18 cellular contexts compared by ENCODE assay signal in genomic region chr3:152419748-152420147, GRCh38.
DNase-seq lines count a peak whose midpoint lies in the region; ATAC-seq and TF ChIP-seq lines count a peak whose summit lies in the region.
"Had no signal": no experiment of that assay in that cellular context is flagged by ENCODE, and none has a peak within 500 bp of the region (broad histone marks: within the 10 kb centered on the region; RNA-seq: fewer than 3 reads in every experiment).

No MANE protein-coding gene starts in this region.

- H3K4me1 ChIP-seq in CD8-positive, alpha-beta T cell (ENCODE audit: insufficient read depth, low read length): peaks cover 24% of the 10 kb centered on the region
- no peaks in the 10 kb centered on the region for H3K4me1 ChIP-seq in upper lobe of right lung
- H3K4me1 ChIP-seq: BE2C, colonic mucosa, neural progenitor cell, prostate gland had no signal

- no peaks in the 10 kb centered on the region for H3K9me3 ChIP-seq in CD8-positive, alpha-beta T cell (ENCODE audit: low read length)
- H3K9me3 ChIP-seq in upper lobe of right lung: no peaks in the 10 kb centered on the region
- H3K9me3 ChIP-seq: BE2C, colonic mucosa, prostate gland had no signal

- peaks cover 52% of the 10 kb centered on the region for H3K4me1 Mint-ChIP-seq in activated CD4-positive, alpha-beta T cell treated with anti-CD3 and anti-CD28 coated beads, Interleukin-2, amount 10 ng/mL, durations not matched to agents 24 days and 14 days
- H3K4me1 Mint-ChIP-seq in activated CD4-positive, alpha-beta T cell treated with anti-CD3 and anti-CD28 coated beads, Interleukin-2, amount 10 ng/mL, durations not matched to agents 7 days and 5 days: peaks cover 59% of the 10 kb centered on the region
- H3K4me1 Mint-ChIP-seq in CD8-positive, alpha-beta T cell (ENCODE audit: low read depth): peaks cover 78% of the 10 kb centered on the region
- peaks cover 70% of the 10 kb centered on the region for H3K4me1 Mint-ChIP-seq in activated T-helper 1 cell treated with anti-CD3 and anti-CD28 coated beads, Interleukin-12 subunit alpha, Interleukin-12 subunit beta, Interleukin-2, Interleukin-4 antibody, amounts not matched to agents 30 ng/mL and 10 ng/mL and 1 ng/mL, durations not matched to agents 14 hours and 24 hours and 36 hours (ENCODE audit: low read depth)
- H3K4me1 Mint-ChIP-seq in naive thymus-derived CD8-positive, alpha-beta T cell: peaks cover 41 to 75% (median 67%) of the 10 kb centered on the region in 4 donors
- H3K4me1 Mint-ChIP-seq: neural progenitor cell, WTC11 had no signal

- peak overlapping the region; percentile 61 for H3K27ac Mint-ChIP-seq in activated CD4-positive, alpha-beta T cell treated with anti-CD3 and anti-CD28 coated beads, Interleukin-2, amount 10 ng/mL, durations not matched to agents 24 days and 14 days
- H3K27ac Mint-ChIP-seq in activated CD4-positive, alpha-beta T cell treated with anti-CD3 and anti-CD28 coated beads, Interleukin-2, amount 10 ng/mL, durations not matched to agents 7 days and 5 days: no peak overlapping the region
- H3K27ac Mint-ChIP-seq in CD8-positive, alpha-beta T cell: peak overlapping the region; percentile 66
- H3K27ac Mint-ChIP-seq in activated T-helper 1 cell treated with anti-CD3 and anti-CD28 coated beads, Interleukin-12 subunit alpha, Interleukin-12 subunit beta, Interleukin-2, Interleukin-4 antibody, amounts not matched to agents 30 ng/mL and 10 ng/mL and 1 ng/mL, durations not matched to agents 14 hours and 24 hours and 36 hours: peak overlapping the region; percentile 90
- H3K27ac Mint-ChIP-seq in naive thymus-derived CD8-positive, alpha-beta T cell: peak overlapping the region in 8 of 10 donors; percentile 14 to 89 (median 52)
- H3K27ac Mint-ChIP-seq: neural progenitor cell, WTC11 had no signal

- POLR2A ChIA-PET in activated CD4-positive, alpha-beta T cell treated with anti-CD3 and anti-CD28 coated beads, Interleukin-2, amount 10 ng/mL, durations not matched to agents 7 days and 5 days (lab: Charles Lee): no interaction called here
- POLR2A ChIA-PET in CD8-positive, alpha-beta T cell (lab: Charles Lee): interaction anchor here (1.1 kb wide), 1 partner anchor 105 kb away, joined by 3 read pairs; no protein-coding TSS in a partner anchor
- POLR2A ChIA-PET in naive thymus-derived CD8-positive, alpha-beta T cell (lab: Charles Lee): no interaction called here

- TF ChIP-seq CTCF in CD8-positive, alpha-beta T cell (IDR thresholded peaks at IDR 0.05): no peak
- no peak for TF ChIP-seq CTCF in upper lobe of right lung (IDR thresholded peaks at IDR 0.05)

- H3K27me3 ChIP-seq in CD8-positive, alpha-beta T cell (ENCODE audit: insufficient read depth, low read length): no peaks in the 10 kb centered on the region
- H3K27me3 ChIP-seq in upper lobe of right lung: no peaks in the 10 kb centered on the region
- H3K27me3 ChIP-seq: BE2C, brain microvascular endothelial cell, colonic mucosa, neural progenitor cell had no signal

- H3K27me3 Mint-ChIP-seq in activated CD4-positive, alpha-beta T cell treated with anti-CD3 and anti-CD28 coated beads, Interleukin-2, amount 10 ng/mL, durations not matched to agents 24 days and 14 days: no peaks in the 10 kb centered on the region
- no peaks in the 10 kb centered on the region for H3K27me3 Mint-ChIP-seq in activated CD4-positive, alpha-beta T cell treated with anti-CD3 and anti-CD28 coated beads, Interleukin-2, amount 10 ng/mL, durations not matched to agents 7 days and 5 days
- no peaks in the 10 kb centered on the region for H3K27me3 Mint-ChIP-seq in CD8-positive, alpha-beta T cell (ENCODE audit: low read depth)
- no peaks in the 10 kb centered on the region for H3K27me3 Mint-ChIP-seq in activated T-helper 1 cell treated with anti-CD3 and anti-CD28 coated beads, Interleukin-12 subunit alpha, Interleukin-12 subunit beta, Interleukin-2, Interleukin-4 antibody, amounts not matched to agents 30 ng/mL and 10 ng/mL and 1 ng/mL, durations not matched to agents 14 hours and 24 hours and 36 hours (ENCODE audit: insufficient read depth)
- H3K27me3 Mint-ChIP-seq in naive thymus-derived CD8-positive, alpha-beta T cell: no peaks in the 10 kb centered on the region

- intact Hi-C loops in activated CD4-positive, alpha-beta T cell treated with anti-CD3 and anti-CD28 coated beads, Interleukin-2, amount 10 ng/mL, durations not matched to agents 24 days and 14 days (cut with micrococcal nuclease): loop anchor here (5.0 kb wide), 1 partner anchor 37 kb away; no protein-coding TSS in a partner anchor
- intact Hi-C loops in CD8-positive, alpha-beta T cell (cut with DNase I, micrococcal nuclease): no loop called here
- intact Hi-C loops in activated T-helper 1 cell treated with anti-CD3 and anti-CD28 coated beads, Interleukin-12 subunit alpha, Interleukin-12 subunit beta, Interleukin-2, Interleukin-4 antibody, amounts not matched to agents 30 ng/mL and 10 ng/mL and 1 ng/mL, durations not matched to agents 14 hours and 24 hours and 36 hours (cut with micrococcal nuclease): loop anchor here (5.0 kb wide), 1 partner anchor 62 kb away; no protein-coding TSS in a partner anchor
- intact Hi-C loops in upper lobe of right lung (cut with DNase I): no loop called here

- CTCF ChIA-PET in activated CD4-positive, alpha-beta T cell treated with anti-CD3 and anti-CD28 coated beads, Interleukin-2, amount 10 ng/mL, durations not matched to agents 7 days and 5 days (lab: Charles Lee): interaction anchor here (0.5 to 1.3 kb wide), 4 partner anchors 8 to 341 kb away, joined by 3 to 4 read pairs (median 4); no protein-coding TSS in a partner anchor
- CTCF ChIA-PET in CD8-positive, alpha-beta T cell (lab: Charles Lee): interaction anchor here (1.5 kb wide), 1 partner anchor 229 kb away, joined by 3 read pairs; no protein-coding TSS in a partner anchor

- DNase-seq in activated CD4-positive, alpha-beta T cell treated with anti-CD3 and anti-CD28 coated beads, Interleukin-2, amount 10 ng/mL, durations not matched to agents 24 days and 14 days: peak; percentile 70
- DNase-seq in activated CD4-positive, alpha-beta T cell treated with anti-CD3 and anti-CD28 coated beads, Interleukin-2, amount 10 ng/mL, durations not matched to agents 7 days and 5 days: no peak
- DNase-seq in CD8-positive, alpha-beta T cell: no peak
- DNase-seq in activated T-helper 1 cell treated with anti-CD3 and anti-CD28 coated beads, Interleukin-12 subunit alpha, Interleukin-12 subunit beta, Interleukin-2, Interleukin-4 antibody, amounts not matched to agents 30 ng/mL and 10 ng/mL and 1 ng/mL, durations not matched to agents 14 hours and 24 hours and 36 hours (ENCODE audit: low spot score): peak; percentile 25
- no peak for DNase-seq in naive thymus-derived CD8-positive, alpha-beta T cell
- no peak for DNase-seq in kidney glomerular epithelial cell (lab: John Stamatoyannopoulos, UW)
- DNase-seq in upper lobe of right lung: no peak
- DNase-seq: BE2C, brain microvascular endothelial cell, colonic mucosa, midbrain, NCI-H1092 treated with DMSO at 0.1 percent for 48 hours had no signal

- peaks cover 24% of the 10 kb centered on the region for H3K9me3 Mint-ChIP-seq in activated CD4-positive, alpha-beta T cell treated with anti-CD3 and anti-CD28 coated beads, Interleukin-2, amount 10 ng/mL, durations not matched to agents 24 days and 14 days
- H3K9me3 Mint-ChIP-seq in activated CD4-positive, alpha-beta T cell treated with anti-CD3 and anti-CD28 coated beads, Interleukin-2, amount 10 ng/mL, durations not matched to agents 7 days and 5 days: peaks cover 20% of the 10 kb centered on the region
- peaks cover 16% of the 10 kb centered on the region for H3K9me3 Mint-ChIP-seq in CD8-positive, alpha-beta T cell
- H3K9me3 Mint-ChIP-seq in activated T-helper 1 cell treated with anti-CD3 and anti-CD28 coated beads, Interleukin-12 subunit alpha, Interleukin-12 subunit beta, Interleukin-2, Interleukin-4 antibody, amounts not matched to agents 30 ng/mL and 10 ng/mL and 1 ng/mL, durations not matched to agents 14 hours and 24 hours and 36 hours: peaks cover 21% of the 10 kb centered on the region
- H3K9me3 Mint-ChIP-seq in naive thymus-derived CD8-positive, alpha-beta T cell: peaks cover 0 to 49% (median 13%) of the 10 kb centered on the region in 9 donors

- H3K36me3 Mint-ChIP-seq in activated CD4-positive, alpha-beta T cell treated with anti-CD3 and anti-CD28 coated beads, Interleukin-2, amount 10 ng/mL, durations not matched to agents 24 days and 14 days (ENCODE audit: low read depth): peaks cover 80% of the 10 kb centered on the region
- H3K36me3 Mint-ChIP-seq in activated CD4-positive, alpha-beta T cell treated with anti-CD3 and anti-CD28 coated beads, Interleukin-2, amount 10 ng/mL, durations not matched to agents 7 days and 5 days (ENCODE audit: low read depth): peaks cover 97% of the 10 kb centered on the region
- peaks cover 93% of the 10 kb centered on the region for H3K36me3 Mint-ChIP-seq in CD8-positive, alpha-beta T cell
- peaks cover 74% of the 10 kb centered on the region for H3K36me3 Mint-ChIP-seq in activated T-helper 1 cell treated with anti-CD3 and anti-CD28 coated beads, Interleukin-12 subunit alpha, Interleukin-12 subunit beta, Interleukin-2, Interleukin-4 antibody, amounts not matched to agents 30 ng/mL and 10 ng/mL and 1 ng/mL, durations not matched to agents 14 hours and 24 hours and 36 hours (ENCODE audit: low read depth)
- peaks cover 47 to 94% (median 90%) of the 10 kb centered on the region in 3 donors for H3K36me3 Mint-ChIP-seq in naive thymus-derived CD8-positive, alpha-beta T cell

- peak overlapping the region; percentile 14 for H3K4me3 Mint-ChIP-seq in activated CD4-positive, alpha-beta T cell treated with anti-CD3 and anti-CD28 coated beads, Interleukin-2, amount 10 ng/mL, durations not matched to agents 24 days and 14 days
- H3K4me3 Mint-ChIP-seq in activated CD4-positive, alpha-beta T cell treated with anti-CD3 and anti-CD28 coated beads, Interleukin-2, amount 10 ng/mL, durations not matched to agents 7 days and 5 days: no peak overlapping the region
- no peak overlapping the region for H3K4me3 Mint-ChIP-seq in CD8-positive, alpha-beta T cell
- H3K4me3 Mint-ChIP-seq in activated T-helper 1 cell treated with anti-CD3 and anti-CD28 coated beads, Interleukin-12 subunit alpha, Interleukin-12 subunit beta, Interleukin-2, Interleukin-4 antibody, amounts not matched to agents 30 ng/mL and 10 ng/mL and 1 ng/mL, durations not matched to agents 14 hours and 24 hours and 36 hours: peak overlapping the region; percentile 30
- peak overlapping the region in 3 of 10 donors; percentile 2 to 39 (median 19) for H3K4me3 Mint-ChIP-seq in naive thymus-derived CD8-positive, alpha-beta T cell
- H3K4me3 Mint-ChIP-seq: neural progenitor cell, WTC11 had no signal

- no peak overlapping the region for H3K27ac ChIP-seq in CD8-positive, alpha-beta T cell (ENCODE audit: low read depth, low read length)
- H3K27ac ChIP-seq in upper lobe of right lung: no peak overlapping the region
- H3K27ac ChIP-seq: brain microvascular endothelial cell, colonic mucosa, neural progenitor cell, prostate gland had no signal

- peaks cover 52% of the 10 kb centered on the region for H3K36me3 ChIP-seq in CD8-positive, alpha-beta T cell (ENCODE audit: insufficient read depth, low read length)
- H3K36me3 ChIP-seq in upper lobe of right lung: peaks cover 60% of the 10 kb centered on the region
- H3K36me3 ChIP-seq: neural progenitor cell had no signal

- ATAC-seq in CD8-positive, alpha-beta T cell: no peak
- ATAC-seq in naive thymus-derived CD8-positive, alpha-beta T cell: no peak
- ATAC-seq in GM19035 (IDR thresholded peaks at IDR 0.05; ENCODE audit: unreplicated experiment): no peak
- no peak for ATAC-seq in upper lobe of right lung
- ATAC-seq: HCT116, left lobe of liver, WTC11 had no signal

- H3K4me3 ChIP-seq in CD8-positive, alpha-beta T cell (ENCODE audit: low read depth, low read length): no peak overlapping the region
- H3K4me3 ChIP-seq in upper lobe of right lung: no peak overlapping the region
- H3K4me3 ChIP-seq: colonic mucosa, neural progenitor cell, prostate gland had no signal

Comparison
In these comparisons a context has a peak if more than half of its experiments do, and no peak if none do; other contexts are left out.
1. DNase-seq: peak in activated CD4-positive, alpha-beta T cell treated with anti-CD3 and anti-CD28 coated beads, Interleukin-2, amount 10 ng/mL, durations not matched to agents 24 days and 14 days (single experiment) and activated T-helper 1 cell treated with anti-CD3 and anti-CD28 coated beads, Interleukin-12 subunit alpha, Interleukin-12 subunit beta, Interleukin-2, Interleukin-4 antibody, amounts not matched to agents 30 ng/mL and 10 ng/mL and 1 ng/mL, durations not matched to agents 14 hours and 24 hours and 36 hours (single experiment); none in activated CD4-positive, alpha-beta T cell treated with anti-CD3 and anti-CD28 coated beads, Interleukin-2, amount 10 ng/mL, durations not matched to agents 7 days and 5 days (single experiment), CD8-positive, alpha-beta T cell (0 of 7), naive thymus-derived CD8-positive, alpha-beta T cell (0 of 10), kidney glomerular epithelial cell (single experiment) and upper lobe of right lung (single experiment).
2. H3K4me3 Mint-ChIP-seq: peak in activated CD4-positive, alpha-beta T cell treated with anti-CD3 and anti-CD28 coated beads, Interleukin-2, amount 10 ng/mL, durations not matched to agents 24 days and 14 days (single experiment) and activated T-helper 1 cell treated with anti-CD3 and anti-CD28 coated beads, Interleukin-12 subunit alpha, Interleukin-12 subunit beta, Interleukin-2, Interleukin-4 antibody, amounts not matched to agents 30 ng/mL and 10 ng/mL and 1 ng/mL, durations not matched to agents 14 hours and 24 hours and 36 hours (single experiment); none in activated CD4-positive, alpha-beta T cell treated with anti-CD3 and anti-CD28 coated beads, Interleukin-2, amount 10 ng/mL, durations not matched to agents 7 days and 5 days (single experiment) and CD8-positive, alpha-beta T cell (single experiment).
3. intact Hi-C loops: an anchor here in activated CD4-positive, alpha-beta T cell treated with anti-CD3 and anti-CD28 coated beads, Interleukin-2, amount 10 ng/mL, durations not matched to agents 24 days and 14 days (5.0 kb wide) and activated T-helper 1 cell treated with anti-CD3 and anti-CD28 coated beads, Interleukin-12 subunit alpha, Interleukin-12 subunit beta, Interleukin-2, Interleukin-4 antibody, amounts not matched to agents 30 ng/mL and 10 ng/mL and 1 ng/mL, durations not matched to agents 14 hours and 24 hours and 36 hours (5.0 kb wide); none called in CD8-positive, alpha-beta T cell and upper lobe of right lung.